Comparison of ENCODE assay signal across 1 cellular context in the genomic region with DNA sequence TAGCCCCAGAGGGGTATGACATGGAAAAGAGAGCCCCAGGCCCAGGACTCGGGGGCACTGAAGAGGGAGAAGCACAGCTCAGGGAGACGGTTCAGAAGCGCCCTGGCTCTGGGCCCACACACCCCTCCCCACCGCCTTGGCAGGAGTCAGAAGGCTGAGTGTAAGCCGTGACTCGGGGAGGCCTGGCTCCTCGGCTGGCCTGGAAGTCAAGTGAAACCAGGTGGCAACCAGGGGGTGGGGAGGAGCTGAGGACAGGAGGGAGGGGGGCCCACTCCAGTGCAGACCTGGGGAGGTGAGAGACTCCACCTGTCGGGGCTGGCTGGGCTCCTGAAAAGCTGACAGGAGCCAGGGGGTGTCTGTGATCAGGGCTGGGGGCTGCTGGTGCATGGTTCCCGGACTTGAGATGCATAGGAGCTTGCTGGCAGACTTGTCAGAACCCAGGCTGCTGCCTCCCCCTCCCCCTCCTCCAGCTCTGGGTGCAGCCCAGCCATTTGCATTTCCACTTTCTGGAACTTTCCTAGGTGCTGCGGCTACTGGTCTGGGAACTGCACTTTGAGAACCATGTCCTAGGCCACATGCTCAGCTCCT.
TF ChIP-seq lines count a peak whose summit lies in the region.

No MANE protein-coding gene starts in this region.

TF ChIP-seq in GM23338, 12 proteins besides CTCF, POLR2A, EP300 and RAD21 (continued from another document):
- TF ChIP-seq, protein P1, sequence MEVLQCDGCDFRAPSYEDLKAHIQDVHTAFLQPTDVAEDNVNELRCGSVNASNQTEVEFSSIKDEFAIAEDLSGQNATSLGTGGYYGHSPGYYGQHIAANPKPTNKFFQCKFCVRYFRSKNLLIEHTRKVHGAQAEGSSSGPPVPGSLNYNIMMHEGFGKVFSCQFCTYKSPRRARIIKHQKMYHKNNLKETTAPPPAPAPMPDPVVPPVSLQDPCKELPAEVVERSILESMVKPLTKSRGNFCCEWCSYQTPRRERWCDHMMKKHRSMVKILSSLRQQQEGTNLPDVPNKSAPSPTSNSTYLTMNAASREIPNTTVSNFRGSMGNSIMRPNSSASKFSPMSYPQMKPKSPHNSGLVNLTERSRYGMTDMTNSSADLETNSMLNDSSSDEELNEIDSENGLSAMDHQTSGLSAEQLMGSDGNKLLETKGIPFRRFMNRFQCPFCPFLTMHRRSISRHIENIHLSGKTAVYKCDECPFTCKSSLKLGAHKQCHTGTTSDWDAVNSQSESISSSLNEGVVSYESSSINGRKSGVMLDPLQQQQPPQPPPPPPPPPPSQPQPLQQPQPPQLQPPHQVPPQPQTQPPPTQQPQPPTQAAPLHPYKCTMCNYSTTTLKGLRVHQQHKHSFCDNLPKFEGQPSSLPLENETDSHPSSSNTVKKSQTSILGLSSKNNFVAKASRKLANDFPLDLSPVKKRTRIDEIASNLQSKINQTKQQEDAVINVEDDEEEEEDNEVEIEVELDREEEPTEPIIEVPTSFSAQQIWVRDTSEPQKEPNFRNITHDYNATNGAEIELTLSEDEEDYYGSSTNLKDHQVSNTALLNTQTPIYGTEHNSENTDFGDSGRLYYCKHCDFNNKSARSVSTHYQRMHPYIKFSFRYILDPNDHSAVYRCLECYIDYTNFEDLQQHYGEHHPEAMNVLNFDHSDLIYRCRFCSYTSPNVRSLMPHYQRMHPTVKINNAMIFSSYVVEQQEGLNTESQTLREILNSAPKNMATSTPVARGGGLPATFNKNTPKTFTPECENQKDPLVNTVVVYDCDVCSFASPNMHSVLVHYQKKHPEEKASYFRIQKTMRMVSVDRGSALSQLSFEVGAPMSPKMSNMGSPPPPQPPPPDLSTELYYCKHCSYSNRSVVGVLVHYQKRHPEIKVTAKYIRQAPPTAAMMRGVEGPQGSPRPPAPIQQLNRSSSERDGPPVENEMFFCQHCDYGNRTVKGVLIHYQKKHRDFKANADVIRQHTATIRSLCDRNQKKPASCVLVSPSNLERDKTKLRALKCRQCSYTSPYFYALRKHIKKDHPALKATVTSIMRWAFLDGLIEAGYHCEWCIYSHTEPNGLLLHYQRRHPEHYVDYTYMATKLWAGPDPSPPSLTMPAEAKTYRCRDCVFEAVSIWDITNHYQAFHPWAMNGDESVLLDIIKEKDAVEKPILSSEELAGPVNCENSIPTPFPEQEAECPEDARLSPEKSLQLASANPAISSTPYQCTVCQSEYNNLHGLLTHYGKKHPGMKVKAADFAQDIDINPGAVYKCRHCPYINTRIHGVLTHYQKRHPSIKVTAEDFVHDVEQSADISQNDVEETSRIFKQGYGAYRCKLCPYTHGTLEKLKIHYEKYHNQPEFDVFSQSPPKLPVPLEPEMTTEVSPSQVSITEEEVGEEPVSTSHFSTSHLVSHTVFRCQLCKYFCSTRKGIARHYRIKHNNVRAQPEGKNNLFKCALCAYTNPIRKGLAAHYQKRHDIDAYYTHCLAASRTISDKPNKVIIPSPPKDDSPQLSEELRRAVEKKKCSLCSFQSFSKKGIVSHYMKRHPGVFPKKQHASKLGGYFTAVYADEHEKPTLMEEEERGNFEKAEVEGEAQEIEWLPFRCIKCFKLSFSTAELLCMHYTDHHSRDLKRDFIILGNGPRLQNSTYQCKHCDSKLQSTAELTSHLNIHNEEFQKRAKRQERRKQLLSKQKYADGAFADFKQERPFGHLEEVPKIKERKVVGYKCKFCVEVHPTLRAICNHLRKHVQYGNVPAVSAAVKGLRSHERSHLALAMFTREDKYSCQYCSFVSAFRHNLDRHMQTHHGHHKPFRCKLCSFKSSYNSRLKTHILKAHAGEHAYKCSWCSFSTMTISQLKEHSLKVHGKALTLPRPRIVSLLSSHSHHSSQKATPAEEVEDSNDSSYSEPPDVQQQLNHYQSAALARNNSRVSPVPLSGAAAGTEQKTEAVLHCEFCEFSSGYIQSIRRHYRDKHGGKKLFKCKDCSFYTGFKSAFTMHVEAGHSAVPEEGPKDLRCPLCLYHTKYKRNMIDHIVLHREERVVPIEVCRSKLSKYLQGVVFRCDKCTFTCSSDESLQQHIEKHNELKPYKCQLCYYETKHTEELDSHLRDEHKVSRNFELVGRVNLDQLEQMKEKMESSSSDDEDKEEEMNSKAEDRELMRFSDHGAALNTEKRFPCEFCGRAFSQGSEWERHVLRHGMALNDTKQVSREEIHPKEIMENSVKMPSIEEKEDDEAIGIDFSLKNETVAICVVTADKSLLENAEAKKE (CRISPR knock-in tag; IDR thresholded peaks at IDR 0.05), result no peak
- TF ChIP-seq EZH2phosphoT487 (IDR thresholded peaks at IDR 0.05; ENCODE audit: unreplicated experiment), result no peak
- no peak for TF ChIP-seq CREB1 (CRISPR knock-in tag; IDR thresholded peaks at IDR 0.05; ENCODE audit: low read depth)
- no peak for TF ChIP-seq NANOG (IDR thresholded peaks at IDR 0.05; ENCODE audit: borderline replicate concordance)
- TF ChIP-seq STAT1 (IDR thresholded peaks at IDR 0.05; ENCODE audit: unreplicated experiment), result no peak
- TF ChIP-seq ZNF331 (CRISPR knock-in tag; IDR thresholded peaks at IDR 0.05; ENCODE audit: low read depth), result no peak
- no peak for TF ChIP-seq POLR2AphosphoS5 (IDR thresholded peaks at IDR 0.05; ENCODE audit: low read depth)
- no peak for TF ChIP-seq ZNF114 (CRISPR knock-in tag; IDR thresholded peaks at IDR 0.05)
